In the genomic region with DNA sequence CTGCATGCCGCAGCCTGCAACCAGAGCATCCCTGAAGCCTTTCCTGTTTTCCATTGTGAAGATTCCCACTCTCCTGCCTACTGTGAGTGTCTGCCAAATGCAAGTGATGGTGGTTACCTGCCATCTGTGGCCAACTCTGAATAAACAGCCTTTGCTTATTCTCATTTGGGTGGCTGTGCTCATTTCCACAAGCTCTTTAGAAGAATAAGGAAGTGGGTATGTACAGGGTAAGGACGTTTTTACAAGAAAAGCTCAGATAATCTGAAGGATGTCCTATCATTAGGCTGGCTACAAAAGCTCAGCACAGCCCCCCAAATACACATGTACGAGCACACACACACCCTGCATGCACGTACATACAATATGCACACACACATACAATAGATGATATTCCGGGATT, we compare ENCODE assay signal across 1 cellular context.
TF ChIP-seq lines count a peak whose summit lies in the region.

No MANE protein-coding gene starts in this region.

TF ChIP-seq in K562, 482 proteins besides CTCF, POLR2A, EP300 and RAD21:
- TF ChIP-seq, protein P1, sequence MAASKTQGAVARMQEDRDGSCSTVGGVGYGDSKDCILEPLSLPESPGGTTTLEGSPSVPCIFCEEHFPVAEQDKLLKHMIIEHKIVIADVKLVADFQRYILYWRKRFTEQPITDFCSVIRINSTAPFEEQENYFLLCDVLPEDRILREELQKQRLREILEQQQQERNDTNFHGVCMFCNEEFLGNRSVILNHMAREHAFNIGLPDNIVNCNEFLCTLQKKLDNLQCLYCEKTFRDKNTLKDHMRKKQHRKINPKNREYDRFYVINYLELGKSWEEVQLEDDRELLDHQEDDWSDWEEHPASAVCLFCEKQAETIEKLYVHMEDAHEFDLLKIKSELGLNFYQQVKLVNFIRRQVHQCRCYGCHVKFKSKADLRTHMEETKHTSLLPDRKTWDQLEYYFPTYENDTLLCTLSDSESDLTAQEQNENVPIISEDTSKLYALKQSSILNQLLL (CRISPR knock-in tag; IDR thresholded peaks at IDR 0.05; ENCODE audit: borderline replicate concordance): no peak
- peak; percentile 45; the same call in 1 of the 2 replicates for TF ChIP-seq SPI1 (IDR thresholded peaks at IDR 0.05; ENCODE audit: borderline replicate concordance, low read depth, low read length)
